In genomic region chr1:150001415-150001814, GRCh38 we compare ENCODE assay signal across 14 cellular contexts. TPM values are rescaled to one million over a fixed set of nuclear protein-coding genes. Genes with fewer than 3 reads are reported as not detected.
DNase-seq lines count a peak whose midpoint lies in the region; ATAC-seq, FAIRE-seq and TF ChIP-seq lines count a peak whose summit lies in the region.
"Had no signal": no experiment of that assay in that cellular context is flagged by ENCODE, and none has a peak within 500 bp of the region (broad histone marks: within the 10 kb centered on the region; RNA-seq: fewer than 3 reads in every experiment).

No MANE protein-coding gene starts in this region.

- no peak for TF ChIP-seq CTCF in AG10803 (conservative IDR thresholded peaks at IDR 0.05; ENCODE audit: low read length)
- no peak for TF ChIP-seq CTCF in psoas muscle (IDR thresholded peaks at IDR 0.05)

- H3K27me3 ChIP-seq in psoas muscle (ENCODE audit: insufficient read depth in 3 of 3, low read length in 2 of 3), result no peaks in the 10 kb centered on the region

- H3K36me3 ChIP-seq in psoas muscle (ENCODE audit: insufficient read depth in 1 of 2, low read depth in 1 of 2), result peaks cover 4 to 51% of the 10 kb centered on the region in 2 donors

- no peak for FAIRE-seq in GM12892 (lab: Jason Lieb, UNC)
- FAIRE-seq: kidney had no signal

- TF ChIP-seq POLR2A in GM12892 (IDR thresholded peaks at IDR 0.05; ENCODE audit: low read depth, low read length), result no peak

- H3K4me3 ChIP-seq in AG10803 (ENCODE audit: low read length), result no peak overlapping the region
- no peak overlapping the region for H3K4me3 ChIP-seq in psoas muscle
- H3K4me3 ChIP-seq: skin epidermis had no signal

- 86 to 96% (median 90%) methylated on average over 1 of the region's 1 CpG for WGBS in psoas muscle, 3 donors

- peaks cover 69% of the 10 kb centered on the region for H3K4me1 ChIP-seq in psoas muscle

- peak overlapping the region; percentile 31 for H3K27ac ChIP-seq in psoas muscle
- H3K27ac ChIP-seq: skin epidermis had no signal

- DNase-seq in AG10803 (ENCODE audit: low read depth), result peak; percentile 18
- peak; percentile 88 for DNase-seq in OCI-M1 (lab: John Stamatoyannopoulos, UW)
- peak; percentile 28 for DNase-seq in fibroblast of peridontal ligament (ENCODE audit: extremely low read depth)
- no peak for DNase-seq in psoas muscle
- DNase-seq in NK-92 treated with Interleukin-12 subunit alpha and Interleukin-12 subunit beta, amount 100 ng/mL, for 24 hours (lab: John Stamatoyannopoulos, UW), result no peak
- DNase-seq in GM12892 (ENCODE audit: insufficient read length), result no peak
- DNase-seq in putamen (ENCODE audit: low spot score), result no peak
- no peak for DNase-seq in NCI-H2029 treated with DMSO at 0.1 percent for 48 hours (lab: John Stamatoyannopoulos, UW)
- DNase-seq: ACHN, activated T-cell treated with anti-CD3 and anti-CD28 coated beads for 4 hours, kidney, NCI-H345, PC-3 had no signal

- intact Hi-C loops in psoas muscle (cut with DNase I), result no loop called here

- ATAC-seq in psoas muscle, result peak in 2 of 4 donors; percentile 13 to 31

- no peaks in the 10 kb centered on the region for H3K9me3 ChIP-seq in psoas muscle

RNA-seq across cellular contexts. Expression of gene OTUD7B, which starts 9.1 kb away (rescaled TPM):
- total RNA-seq in psoas muscle, result 10 to 100 TPM; 47.4 to 62.0 (median 59.4) TPM
- polyA plus RNA-seq in psoas muscle, result 10 to 100 TPM in 1 of 3 donors, 1 to 10 TPM in 2; 6.8 to 29.6 (median 9.8) TPM
- polyA plus RNA-seq in GM12892 (2012; ENCODE audit: missing spikeins), result 5.7 TPM

Comparison
In these comparisons a context has a peak if more than half of its experiments do, and no peak if none do; other contexts are left out.
1. DNase-seq: peak in AG10803 (single experiment), OCI-M1 (single experiment) and fibroblast of peridontal ligament (single experiment); none in psoas muscle (0 of 2), NK-92 treated with Interleukin-12 subunit alpha and Interleukin-12 subunit beta, amount 100 ng/mL, for 24 hours (single experiment), GM12892 (single experiment), putamen (single experiment) and NCI-H2029 treated with DMSO at 0.1 percent for 48 hours (single experiment).